8 cellular contexts compared by ENCODE assay signal in genomic region chr1:147892731-147893214, GRCh38. TPM values are rescaled to one million over a fixed set of nuclear protein-coding genes. Genes with fewer than 3 reads are reported as not detected.
DNase-seq lines count a peak whose midpoint lies in the region; ATAC-seq and TF ChIP-seq lines count a peak whose summit lies in the region.

No MANE protein-coding gene starts in this region.

- H3K27ac ChIP-seq in HCT116 (ENCODE audit: low read depth, low read length) (no peak overlapping the region), hepatocyte (peak overlapping the region; percentile 38), smooth muscle cell (ENCODE audit: low read depth) (no peak overlapping the region)

- TF ChIP-seq RAD21 in HCT116 (IDR thresholded peaks at IDR 0.05; ENCODE audit: low read depth), result peak; percentile 88

- H4K20me1 ChIP-seq in HCT116 (ENCODE audit: insufficient read depth), result no peaks in the 10 kb centered on the region
- H4K20me1 ChIP-seq in hepatocyte (ENCODE audit: insufficient read depth, poor library complexity, severe bottlenecking), result no peaks in the 10 kb centered on the region
- H4K20me1 ChIP-seq in smooth muscle cell (ENCODE audit: low read depth), result no peaks in the 10 kb centered on the region

- DNase-seq in DMS 273 (lab: John Stamatoyannopoulos, UW; ENCODE audit: unreplicated experiment), result peak; percentile 74
- peak; percentile 24 for DNase-seq in HCT116 (ENCODE audit: low read depth, low spot score)
- peak; percentile 52 for DNase-seq in NCI-H774 (lab: John Stamatoyannopoulos, UW)
- DNase-seq in astrocyte of the cerebellum (ENCODE audit: low read depth), result peak; percentile 35
- DNase-seq in hepatocyte (ENCODE audit: low spot score), result peak; percentile 68
- no peak for DNase-seq in smooth muscle cell (lab: John Stamatoyannopoulos, UW; ENCODE audit: unreplicated experiment)
- DNase-seq in mesenteric fat pad (ENCODE audit: low spot score), result no peak

- intact Hi-C loops in HCT116 (cut with micrococcal nuclease), result loop anchor here (1.0 to 5.0 kb wide), 3 partner anchors 190 to 620 kb away; no protein-coding TSS in a partner anchor

- no peak for TF ChIP-seq POLR2A in HCT116 (IDR thresholded peaks at IDR 0.05; ENCODE audit: borderline replicate concordance, extremely low read depth, insufficient read depth, insufficient read length)

- H3K27me3 ChIP-seq in HCT116 (ENCODE audit: insufficient read depth, low read length), result no peaks in the 10 kb centered on the region
- H3K27me3 ChIP-seq in hepatocyte, result no peaks in the 10 kb centered on the region
- no peaks in the 10 kb centered on the region for H3K27me3 ChIP-seq in smooth muscle cell (ENCODE audit: low read depth)

- 12% methylated on average over 1 of the region's 1 CpG for WGBS in hepatocyte (ENCODE audit: low lambda C conversion rate, missing lambda C conversion rate)
- 11% methylated on average over 1 of the region's 1 CpG for WGBS in smooth muscle cell (ENCODE audit: low lambda C conversion rate)

- H3K79me2 ChIP-seq in HCT116 (ENCODE audit: insufficient read depth, low read length) (no peaks in the 10 kb centered on the region), hepatocyte (no peaks in the 10 kb centered on the region), smooth muscle cell (ENCODE audit: low read depth) (no peaks in the 10 kb centered on the region)

- CTCF ChIA-PET in HCT116 (lab: Charles Lee), result interaction anchor here (0.7 to 2.6 kb wide), 31 partner anchors 10 to 619 kb away, joined by 3 to 41 read pairs (median 4); partner anchors contain the start of genes ACP6 and GJA8

- RAD21 ChIA-PET in HCT116 (lab: Charles Lee; ENCODE audit: low non-redundant PET in 1 of 2, low total read pairs in 2 of 2, uncharacterized antibody in 2 of 2, unreplicated experiment in 2 of 2), result interaction anchor here (0.6 to 1.6 kb wide), 5 partner anchors 169 to 400 kb away, joined by 3 to 5 read pairs (median 4); partner anchors contain the start of gene ACP6 (in 1 of the 2)

- H2AFZ ChIP-seq in HCT116 (ENCODE audit: low read depth, low read length, poor library complexity, severe bottlenecking), result peak overlapping the region; percentile 66
- peak overlapping the region; percentile 31 for H2AFZ ChIP-seq in hepatocyte
- H2AFZ ChIP-seq in smooth muscle cell (ENCODE audit: low read depth), result no peak overlapping the region

- POLR2A ChIA-PET in HCT116 (lab: Charles Lee), result interaction anchor here (1.2 kb wide), 1 partner anchor 146 kb away, joined by 5 read pairs; no protein-coding TSS in a partner anchor

- TF ChIP-seq CTCF in HCT116 (IDR thresholded peaks at IDR 0.05 in 2 of 3, conservative IDR thresholded peaks at IDR 0.05 in 1 of 3; ENCODE audit: borderline replicate concordance in 1 of 3, insufficient read depth in 1 of 3, low read depth in 2 of 3, low read length in 2 of 3), result peak; percentile 78 to 97 (median 97)
- TF ChIP-seq CTCF in astrocyte of the cerebellum (IDR thresholded peaks at IDR 0.05; ENCODE audit: low read depth, low read length, missing control alignments), result peak; percentile 98
- peak; percentile 96 for TF ChIP-seq CTCF in hepatocyte (IDR thresholded peaks at IDR 0.05; ENCODE audit: poor library complexity)
- TF ChIP-seq CTCF in smooth muscle cell (IDR thresholded peaks at IDR 0.05; ENCODE audit: borderline replicate concordance, insufficient read depth, poor library complexity, severe bottlenecking), result peak; percentile 94

- no TSS peak for BruUV-seq in HCT116 (replicated peaks; lab: Mats Ljungman, UMichigan)

- no peaks in the 10 kb centered on the region for H3K9me2 ChIP-seq in HCT116 (ENCODE audit: insufficient read depth)
- no peaks in the 10 kb centered on the region for H3K9me2 ChIP-seq in hepatocyte (replicated peaks; ENCODE audit: insufficient read depth)

- no peak overlapping the region for H3K4me2 ChIP-seq in HCT116 (ENCODE audit: low read length)
- peak overlapping the region; percentile 36 for H3K4me2 ChIP-seq in hepatocyte
- peak overlapping the region; percentile 53 for H3K4me2 ChIP-seq in smooth muscle cell

- H3K9me3 ChIP-seq in HCT116 (ENCODE audit: control insufficient read depth in 1 of 2, insufficient read depth in 1 of 2, low read depth in 1 of 2, low read length in 2 of 2) (no peaks in the 10 kb centered on the region), hepatocyte (ENCODE audit: low read depth) (no peaks in the 10 kb centered on the region), smooth muscle cell (replicated peaks; ENCODE audit: low read depth) (no peaks in the 10 kb centered on the region)

- H3K36me3 ChIP-seq in HCT116 (ENCODE audit: control insufficient read depth in 1 of 2, insufficient read depth in 2 of 2, low read length in 2 of 2) (no peaks in the 10 kb centered on the region), hepatocyte (replicated peaks; ENCODE audit: insufficient read depth, low read depth) (no peaks in the 10 kb centered on the region), smooth muscle cell (ENCODE audit: low read depth) (no peaks in the 10 kb centered on the region)

- H3K4me3 ChIP-seq in HCT116 (replicated peaks in 1 of 2; ENCODE audit: low read depth in 1 of 2, low read length in 2 of 2) (no peak overlapping the region), astrocyte of the cerebellum (ENCODE audit: low read depth, low read length) (no peak overlapping the region), hepatocyte (no peak overlapping the region), smooth muscle cell (no peak overlapping the region)

- no peaks in the 10 kb centered on the region for H3F3A ChIP-seq in smooth muscle cell (ENCODE audit: low read depth)

- H3K9ac ChIP-seq in HCT116 (ENCODE audit: low read length) (no peak overlapping the region), smooth muscle cell (ENCODE audit: low read depth) (no peak overlapping the region)

- ATAC-seq in HCT116, result peak; percentile 46; the same call in 1 of the 2 replicates
- no peak for ATAC-seq in GM19463 (IDR thresholded peaks at IDR 0.05; ENCODE audit: unreplicated experiment)

- H3K4me1 ChIP-seq in HCT116 (ENCODE audit: control insufficient read depth in 1 of 2, insufficient read depth in 2 of 2, low read length in 2 of 2) (peaks cover 3 to 6% of the 10 kb centered on the region in 2 experiments; a peak in 2 of 4 replicates), hepatocyte (ENCODE audit: insufficient read depth) (peaks cover 7% of the 10 kb centered on the region), smooth muscle cell (ENCODE audit: low read depth) (peaks cover 5% of the 10 kb centered on the region)

- in situ Hi-C loops in astrocyte of the cerebellum (cut with HindIII; ENCODE audit: low sequenced_read_pairs), result no loop called here

TF ChIP-seq in HCT116, 20 proteins besides CTCF, POLR2A, EP300 and RAD21 (continues in another document):
- no peak for TF ChIP-seq ATF3 (IDR thresholded peaks at IDR 0.05)
- TF ChIP-seq SP1 (IDR thresholded peaks at IDR 0.05; ENCODE audit: low read depth), result no peak
- no peak for TF ChIP-seq CBX3 (IDR thresholded peaks at IDR 0.05; ENCODE audit: low read depth)
- TF ChIP-seq EGR1 (IDR thresholded peaks at IDR 0.05; ENCODE audit: low read depth), result no peak
- TF ChIP-seq EZH2 (IDR thresholded peaks at IDR 0.05), result no peak
- TF ChIP-seq FOSL1 (IDR thresholded peaks at IDR 0.05; ENCODE audit: low read depth), result no peak
- no peak for TF ChIP-seq ELF1 (IDR thresholded peaks at IDR 0.05; ENCODE audit: borderline replicate concordance, low read depth)
- TF ChIP-seq ZBTB33 (IDR thresholded peaks at IDR 0.05; ENCODE audit: extremely low read depth, insufficient replicate concordance, low read length), result no peak
- no peak for TF ChIP-seq YY1 (IDR thresholded peaks at IDR 0.05; ENCODE audit: extremely low read depth, insufficient replicate concordance, low read depth, low read length)
- no peak for TF ChIP-seq MAX (IDR thresholded peaks at IDR 0.05)

RNA-seq across cellular contexts. Expression of gene GJA8, which starts 9.8 kb away (rescaled TPM):
- total RNA-seq in HCT116 (2021; ENCODE audit: unreplicated experiment), result not detected
- not detected in 2 replicates for polyA plus RNA-seq in HCT116 (2012)
- total RNA-seq in hepatocyte, result not detected in 2 replicates
- polyA plus RNA-seq in hepatocyte, result not detected in 2 replicates
- not detected in 2 replicates for total RNA-seq in smooth muscle cell
- polyA plus RNA-seq in smooth muscle cell, result not detected in 2 replicates
- total RNA-seq in mesenteric fat pad, result not detected

RNA-seq across cellular contexts. Expression of gene GPR89B, which starts 35.4 kb away (rescaled TPM):
- 11.0 TPM for total RNA-seq in HCT116 (2021; ENCODE audit: unreplicated experiment)
- 4.0 and 6.2 TPM in 2 replicates for polyA plus RNA-seq in HCT116 (2012)
- total RNA-seq in hepatocyte, result 27.1 and 32.4 TPM in 2 replicates
- polyA plus RNA-seq in hepatocyte, result 16.3 and 25.8 TPM in 2 replicates
- total RNA-seq in smooth muscle cell, result 28.6 and 31.3 TPM in 2 replicates
- 10.8 and 15.6 TPM in 2 replicates for polyA plus RNA-seq in smooth muscle cell
- total RNA-seq in mesenteric fat pad, result 8.4 TPM

Comparison
In these comparisons a context has a peak if more than half of its experiments do, and no peak if none do; other contexts are left out.
1. DNase-seq: peak in DMS 273 (single experiment), HCT116 (single experiment), NCI-H774 (single experiment), astrocyte of the cerebellum (single experiment) and hepatocyte (single experiment); none in smooth muscle cell (single experiment) and mesenteric fat pad (single experiment).
2. Peak in every context shown above with its lines, with median percentiles within 50 percentile points of each other: CTCF ChIP-seq.